ENCODE assay signal across 1 cellular context in genomic region chr7:118183586-118184391, GRCh38.
TF ChIP-seq lines count a peak whose summit lies in the region.

TSS of gene LSM8 (plus strand) at chr7:118184164. CDS start at chr7:118184224, 60 bp downstream.

TF ChIP-seq in K562, 482 proteins besides CTCF, POLR2A, EP300 and RAD21 (continued from another document and continues in another):
- TF ChIP-seq MLLT1 (IDR thresholded peaks at IDR 0.05) (peak; percentile 90 to 93), CCNT2 (IDR thresholded peaks at IDR 0.05; ENCODE audit: borderline replicate concordance, extremely low read depth, insufficient read length, low read depth, low read length) (peak; percentile 60), DMBX1 (CRISPR knock-in tag; IDR thresholded peaks at IDR 0.05; ENCODE audit: borderline replicate concordance) (peak; percentile 30; the same call in 1 of the 2 replicates), HES1 (IDR thresholded peaks at IDR 0.05; ENCODE audit: low read depth) (no peak), ZNF197 (CRISPR knock-in tag; IDR thresholded peaks at IDR 0.05; ENCODE audit: low read depth) (no peak; the same call in 1 of the 2 replicates), XRCC3 (IDR thresholded peaks at IDR 0.05) (no peak), MCM5 (IDR thresholded peaks at IDR 0.05; ENCODE audit: low read depth) (no peak), HDAC2 (IDR thresholded peaks at IDR 0.05) (0 out of 2 replicates have a peak, but pooled peaks have one; percentile 6), SMARCA4 (IDR thresholded peaks at IDR 0.05) (peak; percentile 53; the same call in 1 of the 2 replicates), ATF6 (CRISPR knock-in tag; IDR thresholded peaks at IDR 0.05) (peak; percentile 87), EGR1 (conservative IDR thresholded peaks at IDR 0.05) (peak; percentile 79), ZNF696 (CRISPR knock-in tag; conservative IDR thresholded peaks at IDR 0.05) (no peak), KAT8 (IDR thresholded peaks at IDR 0.05; ENCODE audit: low read depth) (peak; percentile 62; the same call in 1 of the 2 replicates), ESRRA (IDR thresholded peaks at IDR 0.05; ENCODE audit: borderline replicate concordance, low read depth) (peak; percentile 44; the same call in 1 of the 2 replicates), GTF2F1 (IDR thresholded peaks at IDR 0.05; ENCODE audit: low read depth, low read length) (peak; percentile 92), THRB (CRISPR knock-in tag; conservative IDR thresholded peaks at IDR 0.05) (peak; percentile 99), MYC (IDR thresholded peaks at IDR 0.05; ENCODE audit: low read depth, low read length) (peak; percentile 77), MYC (CRISPR knock-in tag; IDR thresholded peaks at IDR 0.05; ENCODE audit: borderline replicate concordance, low read depth) (no peak; the same call in 1 of the 2 replicates), PML (IDR thresholded peaks at IDR 0.05; ENCODE audit: low read length) (peak; percentile 94), RERE (CRISPR knock-in tag; IDR thresholded peaks at IDR 0.05; ENCODE audit: borderline replicate concordance) (no peak), CREB1 (IDR thresholded peaks at IDR 0.05) (peak; percentile 79), CREB1 (CRISPR knock-in tag; IDR thresholded peaks at IDR 0.05) (peak; percentile 79), ZEB2 (IDR thresholded peaks at IDR 0.05) (peak; percentile 60; the same call in 1 of the 2 replicates), ZNF707 (CRISPR knock-in tag; conservative IDR thresholded peaks at IDR 0.05) (no peak), POLR2B (IDR thresholded peaks at IDR 0.05; ENCODE audit: low read depth, partially characterized antibody) (peak; percentile 99), ZSCAN29 (IDR thresholded peaks at IDR 0.05) (no peak; the same call in 1 of the 2 replicates), SFPQ (IDR thresholded peaks at IDR 0.05; ENCODE audit: low read depth, low read length) (no peak), BMI1 (IDR thresholded peaks at IDR 0.05; ENCODE audit: low read length) (no peak), CBX1 (IDR thresholded peaks at IDR 0.05; ENCODE audit: low read depth) (peak; percentile 95), HNRNPH1 (optimal IDR thresholded peaks at IDR 0.05; ENCODE audit: low read depth, low read length) (no peak)
- TF ChIP-seq, protein P1, sequence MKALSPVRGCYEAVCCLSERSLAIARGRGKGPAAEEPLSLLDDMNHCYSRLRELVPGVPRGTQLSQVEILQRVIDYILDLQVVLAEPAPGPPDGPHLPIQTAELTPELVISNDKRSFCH (CRISPR knock-in tag; IDR thresholded peaks at IDR 0.05), result no peak
- TF ChIP-seq, protein P1 (tag; IDR thresholded peaks at IDR 0.05), result no peak
- TF ChIP-seq, protein P2, sequence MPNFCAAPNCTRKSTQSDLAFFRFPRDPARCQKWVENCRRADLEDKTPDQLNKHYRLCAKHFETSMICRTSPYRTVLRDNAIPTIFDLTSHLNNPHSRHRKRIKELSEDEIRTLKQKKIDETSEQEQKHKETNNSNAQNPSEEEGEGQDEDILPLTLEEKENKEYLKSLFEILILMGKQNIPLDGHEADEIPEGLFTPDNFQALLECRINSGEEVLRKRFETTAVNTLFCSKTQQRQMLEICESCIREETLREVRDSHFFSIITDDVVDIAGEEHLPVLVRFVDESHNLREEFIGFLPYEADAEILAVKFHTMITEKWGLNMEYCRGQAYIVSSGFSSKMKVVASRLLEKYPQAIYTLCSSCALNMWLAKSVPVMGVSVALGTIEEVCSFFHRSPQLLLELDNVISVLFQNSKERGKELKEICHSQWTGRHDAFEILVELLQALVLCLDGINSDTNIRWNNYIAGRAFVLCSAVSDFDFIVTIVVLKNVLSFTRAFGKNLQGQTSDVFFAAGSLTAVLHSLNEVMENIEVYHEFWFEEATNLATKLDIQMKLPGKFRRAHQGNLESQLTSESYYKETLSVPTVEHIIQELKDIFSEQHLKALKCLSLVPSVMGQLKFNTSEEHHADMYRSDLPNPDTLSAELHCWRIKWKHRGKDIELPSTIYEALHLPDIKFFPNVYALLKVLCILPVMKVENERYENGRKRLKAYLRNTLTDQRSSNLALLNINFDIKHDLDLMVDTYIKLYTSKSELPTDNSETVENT (CRISPR knock-in tag; IDR thresholded peaks at IDR 0.05), result peak; percentile 89; the same call in 1 of the 2 replicates
- TF ChIP-seq, protein P3, sequence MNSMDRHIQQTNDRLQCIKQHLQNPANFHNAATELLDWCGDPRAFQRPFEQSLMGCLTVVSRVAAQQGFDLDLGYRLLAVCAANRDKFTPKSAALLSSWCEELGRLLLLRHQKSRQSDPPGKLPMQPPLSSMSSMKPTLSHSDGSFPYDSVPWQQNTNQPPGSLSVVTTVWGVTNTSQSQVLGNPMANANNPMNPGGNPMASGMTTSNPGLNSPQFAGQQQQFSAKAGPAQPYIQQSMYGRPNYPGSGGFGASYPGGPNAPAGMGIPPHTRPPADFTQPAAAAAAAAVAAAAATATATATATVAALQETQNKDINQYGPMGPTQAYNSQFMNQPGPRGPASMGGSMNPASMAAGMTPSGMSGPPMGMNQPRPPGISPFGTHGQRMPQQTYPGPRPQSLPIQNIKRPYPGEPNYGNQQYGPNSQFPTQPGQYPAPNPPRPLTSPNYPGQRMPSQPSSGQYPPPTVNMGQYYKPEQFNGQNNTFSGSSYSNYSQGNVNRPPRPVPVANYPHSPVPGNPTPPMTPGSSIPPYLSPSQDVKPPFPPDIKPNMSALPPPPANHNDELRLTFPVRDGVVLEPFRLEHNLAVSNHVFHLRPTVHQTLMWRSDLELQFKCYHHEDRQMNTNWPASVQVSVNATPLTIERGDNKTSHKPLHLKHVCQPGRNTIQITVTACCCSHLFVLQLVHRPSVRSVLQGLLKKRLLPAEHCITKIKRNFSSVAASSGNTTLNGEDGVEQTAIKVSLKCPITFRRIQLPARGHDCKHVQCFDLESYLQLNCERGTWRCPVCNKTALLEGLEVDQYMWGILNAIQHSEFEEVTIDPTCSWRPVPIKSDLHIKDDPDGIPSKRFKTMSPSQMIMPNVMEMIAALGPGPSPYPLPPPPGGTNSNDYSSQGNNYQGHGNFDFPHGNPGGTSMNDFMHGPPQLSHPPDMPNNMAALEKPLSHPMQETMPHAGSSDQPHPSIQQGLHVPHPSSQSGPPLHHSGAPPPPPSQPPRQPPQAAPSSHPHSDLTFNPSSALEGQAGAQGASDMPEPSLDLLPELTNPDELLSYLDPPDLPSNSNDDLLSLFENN (IDR thresholded peaks at IDR 0.05; ENCODE audit: low read depth in 2 of 2, low read length in 2 of 2), result peak in 1 of 2 experiments; percentile 60; a peak in 1 of 4 replicates
- TF ChIP-seq, protein P4, sequence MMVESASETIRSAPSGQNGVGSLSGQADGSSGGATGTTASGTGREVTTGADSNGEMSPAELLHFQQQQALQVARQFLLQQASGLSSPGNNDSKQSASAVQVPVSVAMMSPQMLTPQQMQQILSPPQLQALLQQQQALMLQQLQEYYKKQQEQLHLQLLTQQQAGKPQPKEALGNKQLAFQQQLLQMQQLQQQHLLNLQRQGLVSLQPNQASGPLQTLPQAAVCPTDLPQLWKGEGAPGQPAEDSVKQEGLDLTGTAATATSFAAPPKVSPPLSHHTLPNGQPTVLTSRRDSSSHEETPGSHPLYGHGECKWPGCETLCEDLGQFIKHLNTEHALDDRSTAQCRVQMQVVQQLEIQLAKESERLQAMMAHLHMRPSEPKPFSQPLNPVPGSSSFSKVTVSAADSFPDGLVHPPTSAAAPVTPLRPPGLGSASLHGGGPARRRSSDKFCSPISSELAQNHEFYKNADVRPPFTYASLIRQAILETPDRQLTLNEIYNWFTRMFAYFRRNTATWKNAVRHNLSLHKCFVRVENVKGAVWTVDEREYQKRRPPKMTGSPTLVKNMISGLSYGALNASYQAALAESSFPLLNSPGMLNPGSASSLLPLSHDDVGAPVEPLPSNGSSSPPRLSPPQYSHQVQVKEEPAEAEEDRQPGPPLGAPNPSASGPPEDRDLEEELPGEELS (CRISPR knock-in tag; IDR thresholded peaks at IDR 0.05; ENCODE audit: borderline replicate concordance), result peak; percentile 69; the same call in 1 of the 2 replicates
